In genomic region chr6:26536571-26537159, GRCh38 we compare ENCODE assay signal across 8 cellular contexts. TPM values are rescaled to one million over a fixed set of nuclear protein-coding genes. Genes with fewer than 3 reads are reported as not detected.
DNase-seq lines count a peak whose midpoint lies in the region; ATAC-seq and TF ChIP-seq lines count a peak whose summit lies in the region.

No MANE protein-coding gene starts in this region.

- peak; percentile 50 for DNase-seq in BE2C
- DNase-seq in NCI-H82 treated with DMSO at 0.1 percent for 48 hours (lab: John Stamatoyannopoulos, UW; ENCODE audit: unreplicated experiment) = peak; percentile 71
- DNase-seq in amniotic epithelial cell (ENCODE audit: low read depth) = peak; percentile 65
- no peak for DNase-seq in skeletal muscle cell (ENCODE audit: low read depth)
- no peak for DNase-seq in hepatic stellate cell (ENCODE audit: low spot score)

- H3K9me3 ChIP-seq in BE2C (no peaks in the 10 kb centered on the region), iPS-15b (ENCODE audit: control insufficient read depth, insufficient read depth, low read length) (no peaks in the 10 kb centered on the region)

- H3K4me1 ChIP-seq in BE2C (no peaks in the 10 kb centered on the region), iPS-15b (ENCODE audit: control insufficient read depth, insufficient read depth, low read length) (peaks cover 6% of the 10 kb centered on the region)

- peak; percentile 21 for ATAC-seq in GM18909 (IDR thresholded peaks at IDR 0.05; ENCODE audit: poor library complexity, unreplicated experiment)
- ATAC-seq in GM18870 (IDR thresholded peaks at IDR 0.05; ENCODE audit: unreplicated experiment) = no peak

- no peaks in the 10 kb centered on the region for H3K27me3 ChIP-seq in BE2C
- no peaks in the 10 kb centered on the region for H3K27me3 ChIP-seq in iPS-15b (ENCODE audit: control insufficient read depth, insufficient read depth, low read length)

- no peak for TF ChIP-seq CTCF in BE2C (IDR thresholded peaks at IDR 0.05; ENCODE audit: low read depth, low read length)

- H3K9ac ChIP-seq in iPS-15b (ENCODE audit: low read depth, low read length) = peak overlapping the region; percentile 42

- peaks cover 5% of the 10 kb centered on the region; the same call in 1 of the 2 replicates for H3K36me3 ChIP-seq in BE2C
- no peaks in the 10 kb centered on the region for H3K36me3 ChIP-seq in iPS-15b (ENCODE audit: control insufficient read depth, insufficient read depth, low read length)

- H3K4me3 ChIP-seq in BE2C (ENCODE audit: low read depth, low read length) = peak overlapping the region; percentile 80
- peak overlapping the region; percentile 71 for H3K4me3 ChIP-seq in iPS-15b (ENCODE audit: low read depth, low read length)
- H3K4me3 ChIP-seq in skeletal muscle cell (ENCODE audit: low read depth, low read length) = peak overlapping the region; percentile 76

RNA-seq across cellular contexts. Expression of gene HMGN4, which starts 1.5 kb away (rescaled TPM):
- polyA plus RNA-seq in BE2C (2012; ENCODE audit: insufficient read depth, insufficient read length, low read depth) = 59.1 TPM

RNA-seq across cellular contexts. Expression of gene BTN1A1, which starts 36.6 kb away (rescaled TPM):
- not detected for polyA plus RNA-seq in BE2C (2012; ENCODE audit: insufficient read depth, insufficient read length, low read depth)

Comparison
In these comparisons a context has a peak if more than half of its experiments do, and no peak if none do; other contexts are left out.
1. DNase-seq: peak in BE2C (single experiment), NCI-H82 treated with DMSO at 0.1 percent for 48 hours (single experiment) and amniotic epithelial cell (single experiment); none in skeletal muscle cell (single experiment) and hepatic stellate cell (single experiment).
2. Peak in every context shown above with its lines, with median percentiles within 50 percentile points of each other: H3K4me3 ChIP-seq.